30 cellular contexts compared by ENCODE assay signal in the genomic region with DNA sequence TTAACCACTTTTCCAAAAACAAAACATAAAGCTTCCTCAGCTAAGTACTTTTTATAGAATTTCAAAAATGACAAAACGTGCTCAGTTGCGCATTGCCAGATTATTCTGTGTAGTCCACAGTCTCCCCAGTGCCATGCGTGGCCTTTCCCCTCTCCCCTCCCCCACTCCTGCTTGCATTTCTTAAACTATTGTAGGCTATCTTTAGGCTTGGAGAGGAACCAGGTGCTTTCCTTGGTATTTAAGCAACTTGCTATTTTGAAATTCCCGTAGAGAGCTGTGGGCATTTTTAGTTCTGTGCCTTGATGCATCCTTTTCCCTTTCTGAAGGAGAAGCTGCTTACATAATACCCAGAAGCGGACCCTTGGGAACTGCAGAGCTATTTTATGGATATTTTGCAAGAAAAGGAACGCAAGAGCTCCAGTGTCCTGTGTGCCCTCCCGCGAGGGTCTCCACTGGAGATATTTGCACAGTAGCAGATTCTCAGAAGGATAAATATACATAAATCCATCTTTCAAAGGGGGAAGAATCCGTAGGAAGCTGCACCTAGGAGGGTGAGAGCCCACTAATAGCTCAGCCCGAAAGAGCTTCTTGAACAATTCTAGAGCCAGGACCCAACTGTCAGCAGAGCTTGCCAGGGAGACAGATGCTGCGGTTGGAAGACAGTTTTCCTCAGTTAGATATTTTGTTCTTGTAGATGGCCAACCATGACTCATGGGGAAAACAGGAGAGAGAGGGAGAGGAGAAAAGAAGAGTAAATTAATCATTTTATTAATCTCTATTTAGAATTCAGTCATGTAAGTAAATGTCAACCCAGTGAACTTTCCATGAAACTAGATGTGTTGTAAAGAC. TPM values are rescaled to one million over a fixed set of nuclear protein-coding genes. Genes with fewer than 3 reads are reported as not detected.
A peak's percentile ranks its signal among the peaks of the same experiment; 100 is the strongest.
DNase-seq lines count a peak whose midpoint lies in the region; ATAC-seq, FAIRE-seq and TF ChIP-seq lines count a peak whose summit lies in the region.
"Had no signal": no experiment of that assay in that cellular context is flagged by ENCODE, and none has a peak within 500 bp of the region (broad histone marks: within the 10 kb centered on the region; RNA-seq: fewer than 3 reads in every experiment).

No MANE protein-coding gene starts in this region.

- H3K27me3 ChIP-seq in cardiac muscle cell (no peaks in the 10 kb centered on the region), fibroblast of lung (ENCODE audit: control insufficient read depth, insufficient read depth, low read length) (no peaks in the 10 kb centered on the region), pancreas (no peaks in the 10 kb centered on the region)
- H3K27me3 ChIP-seq: Peyer's patch, upper lobe of left lung had no signal

- H3K9me3 ChIP-seq in cardiac muscle cell (ENCODE audit: low read depth) (no peaks in the 10 kb centered on the region), fibroblast of lung (ENCODE audit: control insufficient read depth, insufficient read depth, low read depth, low read length) (no peaks in the 10 kb centered on the region), pancreas (no peaks in the 10 kb centered on the region)
- H3K9me3 ChIP-seq: Peyer's patch, upper lobe of left lung had no signal

- H3K79me2 ChIP-seq in fibroblast of lung (ENCODE audit: control insufficient read depth, insufficient read depth, low read length) = no peaks in the 10 kb centered on the region

- no peak overlapping the region for H2AFZ ChIP-seq in fibroblast of lung (ENCODE audit: low read length)

- intact Hi-C loops in cardiac septum (cut with DNase I) (no loop called here), pancreas (cut with DNase I) (no loop called here)

- H3K4me3 ChIP-seq in cardiac muscle cell = no peak overlapping the region
- no peak overlapping the region for H3K4me3 ChIP-seq in fibroblast of lung (replicated peaks in 1 of 4; ENCODE audit: control extremely low read depth in 1 of 4, insufficient read depth in 1 of 4, low read depth in 3 of 4, low read length in 4 of 4)
- no peak overlapping the region for H3K4me3 ChIP-seq in pancreas
- H3K4me3 ChIP-seq: Peyer's patch, upper lobe of left lung had no signal

- no peak overlapping the region for H3K9ac ChIP-seq in fibroblast of lung (ENCODE audit: insufficient read depth, low read length)

- no peaks in the 10 kb centered on the region for H3K27me3 Mint-ChIP-seq in type B pancreatic cell
- H3K27me3 Mint-ChIP-seq: activated naive CD8-positive, alpha-beta T cell treated with anti-CD3 and anti-CD28 coated beads, Interleukin-2, amount 10 ng/mL, durations not matched to agents 7 days and 5 days; CD4-positive, alpha-beta T cell; IgD-negative memory B cell; memory B cell; naive B cell had no signal

- WGBS in pancreas, 2 donors = 51 to 57% methylated on average over 11 of the region's 11 CpGs

- TF ChIP-seq CTCF in cardiac muscle cell (IDR thresholded peaks at IDR 0.05; ENCODE audit: low read depth, low read length) = no peak
- TF ChIP-seq CTCF in fibroblast of lung (conservative IDR thresholded peaks at IDR 0.05 in 1 of 2, IDR thresholded peaks at IDR 0.05 in 1 of 2; ENCODE audit: low read depth in 1 of 2, low read length in 2 of 2) = no peak
- no peak for TF ChIP-seq CTCF in pancreas (IDR thresholded peaks at IDR 0.05)
- no peak for TF ChIP-seq CTCF in type B pancreatic cell (conservative IDR thresholded peaks at IDR 0.05)

- H3K27ac Mint-ChIP-seq in type B pancreatic cell = no peak overlapping the region
- H3K27ac Mint-ChIP-seq: activated naive CD8-positive, alpha-beta T cell treated with anti-CD3 and anti-CD28 coated beads, Interleukin-2, amount 10 ng/mL, durations not matched to agents 7 days and 5 days; CD4-positive, alpha-beta T cell; IgD-negative memory B cell; memory B cell; naive B cell had no signal

- DNase-seq in cardiac muscle cell (ENCODE audit: low read depth in 1 of 2, low spot score in 1 of 2) (peak; percentile 11 to 13), cardiac septum (ENCODE audit: low spot score) (no peak), fibroblast of lung (ENCODE audit: low read depth in 2 of 2) (peak; percentile 55 to 64), pancreas (peak in 2 of 6 donors; percentile 7 to 18), HuH-7.5 (ENCODE audit: low spot score) (no peak), type B pancreatic cell (ENCODE audit: extremely low spot score, unreplicated experiment) (no peak)
- DNase-seq: activated CD4-positive, alpha-beta T cell treated with anti-CD3 and anti-CD28 coated beads for 4 hours; activated CD8-positive, alpha-beta memory T cell treated with anti-CD3 and anti-CD28 coated beads for 24 hours; activated effector memory CD4-positive, alpha-beta T cell treated with anti-CD3 and anti-CD28 coated beads, Interleukin-2, amount 50 U/mL, for 16 hours; activated naive CD8-positive, alpha-beta T cell treated with anti-CD3 and anti-CD28 coated beads, Interleukin-2, amount 10 ng/mL, durations not matched to agents 7 days and 5 days; activated T-cell treated with anti-CD3 and anti-CD28 coated beads, Interleukin-2, amount 50 U/mL, for 1 hour; CD4-positive, alpha-beta T cell; DMS 273 treated with DMSO at 0.1 percent for 48 hours; effector memory CD4-positive, alpha-beta T cell; naive B cell; NCI-H1092 treated with DMSO at 0.1 percent for 48 hours; NCI-H187 treated with DMSO at 0.1 percent for 48 hours; NCI-H526 treated with DMSO at 0.1 percent for 48 hours; nucleus accumbens; Peyer's patch; SHP77 treated with DMSO at 0.1 percent for 48 hours; upper lobe of left lung had no signal

- ATAC-seq in pancreas (peak in 3 of 4 donors; percentile 59 to 83 (median 72)), HG03460 (IDR thresholded peaks at IDR 0.05; ENCODE audit: unreplicated experiment) (no peak), HG02970 (IDR thresholded peaks at IDR 0.05; ENCODE audit: low FRiP score, unreplicated experiment) (no peak)
- ATAC-seq: esophagus mucosa had no signal

- H3K36me3 ChIP-seq in cardiac muscle cell (no peaks in the 10 kb centered on the region), fibroblast of lung (ENCODE audit: control insufficient read depth, insufficient read depth, low read length) (no peaks in the 10 kb centered on the region), pancreas (no peaks in the 10 kb centered on the region)
- H3K36me3 ChIP-seq: Peyer's patch, upper lobe of left lung had no signal

- no peak overlapping the region for H3K4me2 ChIP-seq in fibroblast of lung (ENCODE audit: extremely low read depth, insufficient read depth, low read length)

- H4K20me1 ChIP-seq in fibroblast of lung (ENCODE audit: control insufficient read depth, extremely low read depth, insufficient read depth, low read length) = no peaks in the 10 kb centered on the region

- H3K4me1 Mint-ChIP-seq in type B pancreatic cell (ENCODE audit: unreplicated experiment) = peaks cover 5% of the 10 kb centered on the region
- H3K4me1 Mint-ChIP-seq: activated naive CD8-positive, alpha-beta T cell treated with anti-CD3 and anti-CD28 coated beads, Interleukin-2, amount 10 ng/mL, durations not matched to agents 7 days and 5 days; IgD-negative memory B cell; memory B cell; naive B cell had no signal

- H3K9me3 Mint-ChIP-seq in type B pancreatic cell = no peaks in the 10 kb centered on the region

- H3K27ac ChIP-seq in cardiac muscle cell (no peak overlapping the region), fibroblast of lung (ENCODE audit: insufficient read depth, low read length) (no peak overlapping the region), pancreas (no peak overlapping the region)
- H3K27ac ChIP-seq: 22Rv1, Peyer's patch, upper lobe of left lung had no signal

- H3K4me1 ChIP-seq in cardiac muscle cell (ENCODE audit: low read depth) = peaks cover 11% of the 10 kb centered on the region
- H3K4me1 ChIP-seq in fibroblast of lung (ENCODE audit: control insufficient read depth, extremely low read depth, insufficient read depth, low read length) = no peaks in the 10 kb centered on the region
- peaks cover 0 to 19% (median 0%) of the 10 kb centered on the region in 3 donors for H3K4me1 ChIP-seq in pancreas
- H3K4me1 ChIP-seq: upper lobe of left lung had no signal

- H3K4me3 Mint-ChIP-seq in type B pancreatic cell = no peak overlapping the region
- H3K4me3 Mint-ChIP-seq: activated naive CD8-positive, alpha-beta T cell treated with anti-CD3 and anti-CD28 coated beads, Interleukin-2, amount 10 ng/mL, durations not matched to agents 7 days and 5 days; brain; CD4-positive, alpha-beta T cell; IgD-negative memory B cell; memory B cell; naive B cell had no signal

- no peaks in the 10 kb centered on the region for H3K36me3 Mint-ChIP-seq in type B pancreatic cell
- H3K36me3 Mint-ChIP-seq: activated naive CD8-positive, alpha-beta T cell treated with anti-CD3 and anti-CD28 coated beads, Interleukin-2, amount 10 ng/mL, durations not matched to agents 7 days and 5 days; memory B cell; naive B cell had no signal

- no peak for FAIRE-seq in pancreas (lab: Jason Lieb, UNC)
- FAIRE-seq: colon had no signal

RNA-seq across cellular contexts. Expression of gene TENM2, which starts 14.3 kb away (rescaled TPM):
- 3.4 and 4.3 TPM in 2 replicates for total RNA-seq in cardiac muscle cell
- polyA plus RNA-seq in cardiac muscle cell = 1.4 and 2.0 TPM in 2 replicates
- total RNA-seq in cardiac septum = 135 TPM
- 0.66 and 1.3 TPM in 2 replicates for total RNA-seq in fibroblast of lung
- polyA plus RNA-seq in fibroblast of lung = 0.05 and 0.27 TPM in 2 replicates
- polyA plus RNA-seq in fibroblast of lung (2012) = 0.09 and 0.45 TPM in 2 replicates
- polyA minus RNA-seq in fibroblast of lung (ENCODE audit: low replicate concordance) = 0.96 and 14.0 TPM in 2 replicates
- 1 to 10 TPM in 1 of 6 donors, under 1 TPM in 5; 0.09 to 1.0 (median 0.29) TPM for total RNA-seq in pancreas
- polyA plus RNA-seq in pancreas = under 1 TPM; 0.15 to 0.82 TPM
- 6.0 and 18.1 TPM in 2 replicates for total RNA-seq in type B pancreatic cell (ENCODE audit: low replicate concordance)
- total RNA-seq: activated naive CD8-positive, alpha-beta T cell treated with anti-CD3 and anti-CD28 coated beads, Interleukin-2, amount 10 ng/mL, durations not matched to agents 7 days and 5 days; CD4-positive, alpha-beta T cell had no signal
- polyA plus RNA-seq: IgD-negative memory B cell had no signal

Comparison
In these comparisons a context has a peak if more than half of its experiments do, and no peak if none do; other contexts are left out.
1. DNase-seq: peak in cardiac muscle cell (2 of 2) and fibroblast of lung (2 of 2); none in cardiac septum (single experiment), HuH-7.5 (single experiment) and type B pancreatic cell (single experiment).
2. ATAC-seq: peak in pancreas (3 of 4); none in HG03460 (single experiment) and HG02970 (single experiment).